9 cellular contexts compared by ENCODE assay signal in genomic region chr2:36035137-36035536, GRCh38.
"Had no signal": no experiment of that assay in that cellular context is flagged by ENCODE, and none has a peak within 500 bp of the region (broad histone marks: within the 10 kb centered on the region; RNA-seq: fewer than 3 reads in every experiment).

No MANE protein-coding gene starts in this region.

- DNase-seq: H7, HFFc6, Karpas-422, KBM-7 had no signal

- H3K4me1 ChIP-seq: HAP-1 had no signal

- H3K9ac ChIP-seq: KMS-11 had no signal

- ATAC-seq: GM23338, HCT116 had no signal

- H3K4me2 ChIP-seq: GM23338, KMS-11 had no signal

- H2AFZ ChIP-seq: GM23338 had no signal

- H3K27ac ChIP-seq: KMS-11 had no signal

- FAIRE-seq: HTR-8/SVneo had no signal

- H3K36me3 ChIP-seq: HAP-1 had no signal

- H3K4me3 ChIP-seq: GM23338, HAP-1 had no signal
